ENCODE assay signal across 8 cellular contexts in the genomic region with DNA sequence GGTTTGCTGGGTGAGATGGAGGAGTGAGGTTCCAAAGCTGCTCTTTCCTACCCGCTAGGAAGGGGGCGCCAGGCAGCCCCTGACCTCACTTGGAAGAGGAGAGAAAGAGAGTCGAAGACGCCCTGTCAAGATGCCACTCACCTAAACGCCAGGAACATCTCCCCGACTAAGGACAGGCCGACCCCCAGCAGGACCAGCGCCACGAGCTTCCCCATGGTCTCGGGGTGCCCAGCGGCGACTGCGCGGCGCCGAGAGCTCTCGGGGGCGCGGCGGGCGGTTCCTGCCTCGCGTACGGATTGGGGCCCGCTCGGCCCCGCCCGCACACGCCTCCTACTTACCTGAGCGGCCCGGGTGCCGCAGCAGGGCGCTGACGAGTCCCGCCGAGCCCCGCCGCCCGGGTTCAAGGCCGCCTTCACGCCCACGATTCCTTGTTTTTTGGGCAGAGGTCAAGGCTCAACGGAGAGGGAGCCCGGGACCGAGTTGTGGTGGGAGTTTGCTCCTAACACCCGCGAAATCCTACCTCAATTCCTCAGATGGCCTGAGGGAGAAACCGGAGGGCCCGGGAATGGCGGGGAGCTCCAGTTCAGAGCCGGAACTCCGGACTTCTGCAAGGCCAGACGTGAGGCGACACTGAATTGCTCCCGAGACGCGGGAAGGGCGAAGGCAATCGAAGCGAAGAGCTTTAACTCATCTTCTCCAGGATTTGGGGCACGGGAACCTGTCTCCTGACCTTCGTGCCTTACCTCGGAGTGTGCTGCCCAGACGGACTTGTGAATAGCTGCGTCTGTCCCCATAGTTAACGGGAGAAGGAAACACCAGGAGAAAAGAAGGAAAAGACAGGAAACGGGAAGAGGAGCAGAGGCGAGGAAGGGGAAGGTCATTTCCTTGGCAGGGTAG. TPM values are rescaled to one million over a fixed set of nuclear protein-coding genes. Genes with fewer than 3 reads are reported as not detected.
DNase-seq lines count a peak whose midpoint lies in the region; ATAC-seq, FAIRE-seq and TF ChIP-seq lines count a peak whose summit lies in the region.

Gene PON3 (minus strand): TSS at position 240 of the 897 bp plus-strand sequence. CDS start 25 bp downstream, at position 215.

- H3K4me3 ChIP-seq in GM12878, result no peak within 1 kb of the TSS
- H3K4me3 ChIP-seq in liver (ENCODE audit: low read depth in 1 of 3, low read length in 3 of 3), result peak within 1 kb of the TSS; percentile 76 to 88 (median 79)
- H3K4me3 ChIP-seq in transverse colon, result peak within 1 kb of the TSS; percentile 33 to 58 (median 42)

- H2AFZ ChIP-seq in GM12878 (ENCODE audit: control insufficient read depth, low read depth, low read length), result peak within 1 kb of the TSS; percentile 13; the same call in 1 of the 2 replicates

- POLR2A ChIA-PET in GM10248 (lab: Yijun Ruan, JAX) (no interaction called here), GM12878 (lab: Charles Lee) (interaction anchor here (0.6 kb wide), 1 partner anchor 415 kb away, joined by 5 read pairs; no protein-coding TSS in a partner anchor)

- FAIRE-seq in GM12878 (lab: Jason Lieb, UNC), result no peak

- no peaks in the 10 kb centered on the region for H3K79me2 ChIP-seq in GM12878 (ENCODE audit: control insufficient read depth, insufficient read depth, low read length)

- CTCF ChIA-PET in GM10248 (lab: Yijun Ruan, JAX) (interaction anchor here (1.0 to 3.5 kb wide), 5 partner anchors 10 to 80 kb away, joined by 3 to 12 read pairs (median 3); no protein-coding TSS in a partner anchor), GM12878 (lab: Yijun Ruan, JAX) (interaction anchor here (1.0 to 2.0 kb wide), 6 partner anchors 8 to 114 kb away, joined by 3 to 19 read pairs (median 4); no protein-coding TSS in a partner anchor)

- no peak for TF ChIP-seq POLR2A in GM12878 (IDR thresholded peaks at IDR 0.05; ENCODE audit: low read depth, low read length)
- TF ChIP-seq POLR2A in transverse colon (IDR thresholded peaks at IDR 0.05), result peak; percentile 27

- no peaks in the 10 kb centered on the region; the same call in 2 of the 3 replicates for H3K9me3 ChIP-seq in GM12878 (replicated peaks; ENCODE audit: control insufficient read depth, insufficient read depth, low read length)
- H3K9me3 ChIP-seq in liver (ENCODE audit: control insufficient read depth in 4 of 4, low read length in 3 of 4), result no peaks in the 10 kb centered on the region
- H3K9me3 ChIP-seq in transverse colon, result no peaks in the 10 kb centered on the region

- H3K4me1 ChIP-seq in GM12878 (ENCODE audit: control insufficient read depth, insufficient read depth, low read length) (no peaks in the 10 kb centered on the region), liver (ENCODE audit: control insufficient read depth in 4 of 4, insufficient read depth in 4 of 4, low read length in 3 of 4) (peaks cover 6 to 44% (median 37%) of the 10 kb centered on the region in 4 donors), transverse colon (peaks cover 0 to 9% (median 4%) of the 10 kb centered on the region in 4 donors)

- SMC1A ChIA-PET in GM12878 (lab: Charles Lee; ENCODE audit: uncharacterized antibody, unreplicated experiment), result interaction anchor here (0.7 to 5.3 kb wide), 9 partner anchors 10 to 115 kb away, joined by 3 to 32 read pairs (median 3); no protein-coding TSS in a partner anchor

- H3K36me3 ChIP-seq in GM12878 (ENCODE audit: control insufficient read depth in 2 of 2, insufficient read depth in 2 of 2, low read length in 1 of 2) (no peaks in the 10 kb centered on the region), liver (ENCODE audit: control insufficient read depth in 4 of 4, insufficient read depth in 3 of 4, low read depth in 1 of 4, low read length in 3 of 4) (no peaks in the 10 kb centered on the region), transverse colon (no peaks in the 10 kb centered on the region)

- BruUV-seq in GM12878 (replicated peaks; lab: Mats Ljungman, UMichigan), result no TSS peak

- DNase-seq in GM10248 (ENCODE audit: extremely low spot score), result peak; percentile 15
- peak; percentile 76 for DNase-seq in HuH-7 (ENCODE audit: low spot score)
- no peak for DNase-seq in GM12878 (ENCODE audit: low read depth, low spot score)
- DNase-seq in transverse colon, result peak; percentile 48
- no peak for DNase-seq in SW 1271 (lab: John Stamatoyannopoulos, UW)
- DNase-seq in OCI-M2 (lab: John Stamatoyannopoulos, UW; ENCODE audit: unreplicated experiment), result no peak

- in situ Hi-C loops in GM12878 (cut with MboI) (no loop called here), transverse colon (cut with MboI; ENCODE audit: low pct_ligation_motif_present in 1 of 4, low pct_unique_long_range_greater_than_20kb in 1 of 4, low sequenced_read_pairs in 3 of 4) (no loop called here)

- no peak within 1 kb of the TSS for H3K9ac ChIP-seq in GM12878 (ENCODE audit: control insufficient read depth, insufficient read depth, low read length)
- H3K9ac ChIP-seq in liver (ENCODE audit: low read depth in 1 of 2, low read length in 2 of 2), result peak within 1 kb of the TSS; percentile 58 to 89

- 38% methylated on average over 47 of the region's 68 CpGs for WGBS in GM12878 (ENCODE audit: insufficient coverage, insufficient replicate concordance, low lambda C conversion rate, missing lambda C conversion rate)
- 3% methylated on average over 68 of the region's 68 CpGs for WGBS in liver
- WGBS in transverse colon (ENCODE audit: low coverage in 1 of 2), 2 donors, result 27 to 32% methylated on average over 5 to 56 of the region's 68 CpGs

- H3K27me3 ChIP-seq in GM12878 (replicated peaks in 1 of 2; ENCODE audit: control insufficient read depth in 2 of 2, insufficient read depth in 2 of 2, low read length in 1 of 2) (peaks cover 0 to 6% of the 10 kb centered on the region in 2 experiments; a peak in 2 of 4 replicates), liver (ENCODE audit: control insufficient read depth in 4 of 4, insufficient read depth in 4 of 4, low read length in 3 of 4) (no peaks in the 10 kb centered on the region), transverse colon (peaks cover 11% of the 10 kb centered on the region)

- no peak for TF ChIP-seq EP300 in GM12878 (IDR thresholded peaks at IDR 0.05; ENCODE audit: borderline replicate concordance in 1 of 2, control insufficient read depth in 1 of 2, low read depth in 2 of 2, low read length in 2 of 2)
- TF ChIP-seq EP300 in transverse colon (IDR thresholded peaks at IDR 0.05; ENCODE audit: low read depth), result no peak

- H3K27ac ChIP-seq in GM12878 (ENCODE audit: control insufficient read depth, insufficient read depth), result no peak within 1 kb of the TSS
- peak within 1 kb of the TSS; percentile 88 for H3K27ac ChIP-seq in liver (ENCODE audit: low read depth in 1 of 2, low read length in 2 of 2)
- peak within 1 kb of the TSS; percentile 20 to 55 (median 39) for H3K27ac ChIP-seq in transverse colon

- TF ChIP-seq CTCF in GM10248 (IDR thresholded peaks at IDR 0.05; ENCODE audit: control extremely low read depth, extremely low read depth, low read depth, missing control alignments) (peak; percentile 16), GM12878 (IDR thresholded peaks at IDR 0.05 in 2 of 3, conservative IDR thresholded peaks at IDR 0.05 in 1 of 3; ENCODE audit: control insufficient read depth in 2 of 3, extremely low read depth in 1 of 3, insufficient read depth in 1 of 3, low read depth in 3 of 3, low read length in 3 of 3) (peak; percentile 24 to 48 (median 26); a peak in 4 of 6 replicates), liver (IDR thresholded peaks at IDR 0.05; ENCODE audit: low read depth, low read length, missing input control) (peak; percentile 36), transverse colon (IDR thresholded peaks at IDR 0.05) (peak; percentile 1 to 31 (median 6))

- H3K4me2 ChIP-seq in GM12878 (ENCODE audit: control insufficient read depth, insufficient read depth), result peak within 1 kb of the TSS; percentile 38; the same call in 1 of the 2 replicates

- H4K20me1 ChIP-seq in GM12878 (ENCODE audit: control insufficient read depth, insufficient read depth), result no peaks in the 10 kb centered on the region

- RAD21 ChIA-PET in GM12878 (lab: Charles Lee; ENCODE audit: unreplicated experiment), result interaction anchor here (0.7 to 2.1 kb wide), 2 partner anchors 9 to 79 kb away, joined by 3 to 9 read pairs; no protein-coding TSS in a partner anchor

- peak; percentile 76 for ATAC-seq in GM12878
- ATAC-seq in GM21529 (IDR thresholded peaks at IDR 0.05; ENCODE audit: unreplicated experiment), result no peak

- intact Hi-C loops in GM12878 (cut with micrococcal nuclease; ENCODE audit: unreplicated experiment), result no loop called here
- intact Hi-C loops in transverse colon (cut with DNase I; ENCODE audit: low total_unique reads), result no loop called here

- peak; percentile 32; the same call in 1 of the 2 replicates for TF ChIP-seq RAD21 in GM12878 (IDR thresholded peaks at IDR 0.05; ENCODE audit: insufficient read depth, low read depth, low read length)
- TF ChIP-seq RAD21 in liver (IDR thresholded peaks at IDR 0.05), result peak in 1 of 2 donors; percentile 29

TF ChIP-seq in liver, 16 proteins besides CTCF, POLR2A, EP300 and RAD21 (continues in another document):
- TF ChIP-seq YY1 (IDR thresholded peaks at IDR 0.05) (peak; percentile 8), RXRA (IDR thresholded peaks at IDR 0.05) (peak; percentile 45 to 57), EGR1 (IDR thresholded peaks at IDR 0.05; ENCODE audit: low read depth in 2 of 2) (peak; percentile 37 to 73), TAF1 (conservative IDR thresholded peaks at IDR 0.05) (peak; percentile 57)
- TF ChIP-seq, protein P1, sequence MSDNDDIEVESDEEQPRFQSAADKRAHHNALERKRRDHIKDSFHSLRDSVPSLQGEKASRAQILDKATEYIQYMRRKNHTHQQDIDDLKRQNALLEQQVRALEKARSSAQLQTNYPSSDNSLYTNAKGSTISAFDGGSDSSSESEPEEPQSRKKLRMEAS (IDR thresholded peaks at IDR 0.05), result no peak

RNA-seq across cellular contexts. Expression of gene PON3, which starts in this region (rescaled TPM):
- total RNA-seq in GM12878 (2013; cell fraction: nucleolus; rRNA removed), result 1.5 and 3.0 TPM in 2 replicates
- total RNA-seq in GM12878 (2014; rRNA removed), result 0.45 and 0.71 TPM in 2 replicates
- total RNA-seq in GM12878 (2014; rRNA removed; fragmentation: Illumina TruSeq; extraction: Trizol), result 0.76 and 1.0 TPM in 2 replicates
- 0.64 and 0.69 TPM in 2 replicates for total RNA-seq in GM12878 (2021)
- not detected for polyA plus RNA-seq in GM12878 (2011; ENCODE audit: low read depth)
- polyA plus RNA-seq in GM12878 (2011; rRNA removed), result 1.7 and 2.0 TPM in 2 replicates
- 0.59 and 0.76 TPM in 2 replicates for polyA plus RNA-seq in GM12878 (2011; cell fraction: cytosol; rRNA removed)
- 2.0 and 2.7 TPM in 2 replicates for polyA plus RNA-seq in GM12878 (2011; cell fraction: nucleus; rRNA removed)
- polyA plus RNA-seq in GM12878 (2012), result not detected in 2 replicates
- 0.29 and 0.78 TPM in 2 replicates for polyA plus RNA-seq in GM12878 (2014; fragmentation: Illumina TruSeq; extraction: Trizol)
- polyA plus RNA-seq in GM12878 (2014; fragmentation: Nextera tagmentation; extraction: Ambion mirVana), result 1 to 10 TPM; 1.4 to 2.0 TPM
- polyA plus RNA-seq in GM12878 (2014; rRNA removed), result 0.69 and 0.78 TPM in 2 replicates
- 1 to 10 TPM; 1.0 to 1.4 TPM for polyA plus RNA-seq in GM12878 (2016; fragmentation: Nextera tagmentation; extraction: Ambion mirVana)
- polyA minus RNA-seq in GM12878 (2011; rRNA and poly(A)+ RNA removed), result 0.88 and 1.0 TPM in 2 replicates
- not detected in 2 replicates for polyA minus RNA-seq in GM12878 (2011; cell fraction: cytosol; rRNA and poly(A)+ RNA removed)
- polyA minus RNA-seq in GM12878 (2011; cell fraction: nucleus; rRNA and poly(A)+ RNA removed), result 2.2 and 2.9 TPM in 2 replicates
- total RNA-seq in liver, result 100 to 1,000 TPM in 1 of 2 donors, 10 to 100 TPM in 1; 60.0 to 256 TPM
- polyA plus RNA-seq in liver, result 100 to 1,000 TPM; 237 to 476 TPM
- 1 to 10 TPM in 2 of 4 donors, under 1 TPM in 1, not detected in 1; 0.60 to 4.2 (median 3.0) TPM for total RNA-seq in transverse colon

Comparison
In these comparisons a context has a peak if more than half of its experiments do, and no peak if none do; other contexts are left out.
1. RNA of gene PON3 (total RNA-seq): 60.0 to 256 TPM in liver; 0.60 to 4.2 TPM in transverse colon and 0.45 to 3.0 TPM in GM12878; every median in the first group is over 10 times any median in the second.
2. RNA of gene PON3 (polyA plus RNA-seq): 237 to 476 TPM in liver; 0.29 to 2.7 TPM in GM12878; every median in the first group is over 10 times any median in the second.
3. DNase-seq: peak in GM10248 (single experiment), HuH-7 (single experiment) and transverse colon (single experiment); none in GM12878 (single experiment), SW 1271 (0 of 2) and OCI-M2 (single experiment).
4. Peak in every context shown above with its lines, with median percentiles within 50 percentile points of each other: CTCF ChIP-seq.